2 cellular contexts compared by ENCODE assay signal in genomic region chr1:202093856-202094255, GRCh38.
TF ChIP-seq lines count a peak whose summit lies in the region.

No MANE protein-coding gene starts in this region.

TF ChIP-seq in IMR-90, 13 proteins besides CTCF, POLR2A, EP300 and RAD21:
- TF ChIP-seq, protein P1, sequence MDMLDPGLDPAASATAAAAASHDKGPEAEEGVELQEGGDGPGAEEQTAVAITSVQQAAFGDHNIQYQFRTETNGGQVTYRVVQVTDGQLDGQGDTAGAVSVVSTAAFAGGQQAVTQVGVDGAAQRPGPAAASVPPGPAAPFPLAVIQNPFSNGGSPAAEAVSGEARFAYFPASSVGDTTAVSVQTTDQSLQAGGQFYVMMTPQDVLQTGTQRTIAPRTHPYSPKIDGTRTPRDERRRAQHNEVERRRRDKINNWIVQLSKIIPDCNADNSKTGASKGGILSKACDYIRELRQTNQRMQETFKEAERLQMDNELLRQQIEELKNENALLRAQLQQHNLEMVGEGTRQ (IDR thresholded peaks at IDR 0.05; ENCODE audit: low read depth, low read length): no peak
- TF ChIP-seq CHD1 (IDR thresholded peaks at IDR 0.05; ENCODE audit: low read depth, low read length) (no peak), BHLHE40 (IDR thresholded peaks at IDR 0.05; ENCODE audit: low read depth, low read length) (no peak), MXI1 (IDR thresholded peaks at IDR 0.05; ENCODE audit: borderline replicate concordance, low read depth, low read length) (no peak), FOS (IDR thresholded peaks at IDR 0.05; ENCODE audit: low read depth, low read length) (no peak), RCOR1 (IDR thresholded peaks at IDR 0.05; ENCODE audit: insufficient replicate concordance, low read length) (no peak), RFX5 (IDR thresholded peaks at IDR 0.05; ENCODE audit: low read depth, low read length) (no peak)
- TF ChIP-seq, protein P2, sequence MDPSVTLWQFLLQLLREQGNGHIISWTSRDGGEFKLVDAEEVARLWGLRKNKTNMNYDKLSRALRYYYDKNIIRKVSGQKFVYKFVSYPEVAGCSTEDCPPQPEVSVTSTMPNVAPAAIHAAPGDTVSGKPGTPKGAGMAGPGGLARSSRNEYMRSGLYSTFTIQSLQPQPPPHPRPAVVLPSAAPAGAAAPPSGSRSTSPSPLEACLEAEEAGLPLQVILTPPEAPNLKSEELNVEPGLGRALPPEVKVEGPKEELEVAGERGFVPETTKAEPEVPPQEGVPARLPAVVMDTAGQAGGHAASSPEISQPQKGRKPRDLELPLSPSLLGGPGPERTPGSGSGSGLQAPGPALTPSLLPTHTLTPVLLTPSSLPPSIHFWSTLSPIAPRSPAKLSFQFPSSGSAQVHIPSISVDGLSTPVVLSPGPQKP (IDR thresholded peaks at IDR 0.05; ENCODE audit: borderline replicate concordance, low read depth, low read length): no peak

TF ChIP-seq in H1, 55 proteins besides CTCF, POLR2A, EP300 and RAD21:
- TF ChIP-seq RNF2 (IDR thresholded peaks at IDR 0.05; ENCODE audit: borderline replicate concordance, low read depth, low read length, missing control alignments, poor library complexity, severe bottlenecking): no peak
- TF ChIP-seq ZNF274 (IDR thresholded peaks at IDR 0.05; ENCODE audit: borderline replicate concordance, extremely low read depth, low read length): no peak
- TF ChIP-seq, protein P3, sequence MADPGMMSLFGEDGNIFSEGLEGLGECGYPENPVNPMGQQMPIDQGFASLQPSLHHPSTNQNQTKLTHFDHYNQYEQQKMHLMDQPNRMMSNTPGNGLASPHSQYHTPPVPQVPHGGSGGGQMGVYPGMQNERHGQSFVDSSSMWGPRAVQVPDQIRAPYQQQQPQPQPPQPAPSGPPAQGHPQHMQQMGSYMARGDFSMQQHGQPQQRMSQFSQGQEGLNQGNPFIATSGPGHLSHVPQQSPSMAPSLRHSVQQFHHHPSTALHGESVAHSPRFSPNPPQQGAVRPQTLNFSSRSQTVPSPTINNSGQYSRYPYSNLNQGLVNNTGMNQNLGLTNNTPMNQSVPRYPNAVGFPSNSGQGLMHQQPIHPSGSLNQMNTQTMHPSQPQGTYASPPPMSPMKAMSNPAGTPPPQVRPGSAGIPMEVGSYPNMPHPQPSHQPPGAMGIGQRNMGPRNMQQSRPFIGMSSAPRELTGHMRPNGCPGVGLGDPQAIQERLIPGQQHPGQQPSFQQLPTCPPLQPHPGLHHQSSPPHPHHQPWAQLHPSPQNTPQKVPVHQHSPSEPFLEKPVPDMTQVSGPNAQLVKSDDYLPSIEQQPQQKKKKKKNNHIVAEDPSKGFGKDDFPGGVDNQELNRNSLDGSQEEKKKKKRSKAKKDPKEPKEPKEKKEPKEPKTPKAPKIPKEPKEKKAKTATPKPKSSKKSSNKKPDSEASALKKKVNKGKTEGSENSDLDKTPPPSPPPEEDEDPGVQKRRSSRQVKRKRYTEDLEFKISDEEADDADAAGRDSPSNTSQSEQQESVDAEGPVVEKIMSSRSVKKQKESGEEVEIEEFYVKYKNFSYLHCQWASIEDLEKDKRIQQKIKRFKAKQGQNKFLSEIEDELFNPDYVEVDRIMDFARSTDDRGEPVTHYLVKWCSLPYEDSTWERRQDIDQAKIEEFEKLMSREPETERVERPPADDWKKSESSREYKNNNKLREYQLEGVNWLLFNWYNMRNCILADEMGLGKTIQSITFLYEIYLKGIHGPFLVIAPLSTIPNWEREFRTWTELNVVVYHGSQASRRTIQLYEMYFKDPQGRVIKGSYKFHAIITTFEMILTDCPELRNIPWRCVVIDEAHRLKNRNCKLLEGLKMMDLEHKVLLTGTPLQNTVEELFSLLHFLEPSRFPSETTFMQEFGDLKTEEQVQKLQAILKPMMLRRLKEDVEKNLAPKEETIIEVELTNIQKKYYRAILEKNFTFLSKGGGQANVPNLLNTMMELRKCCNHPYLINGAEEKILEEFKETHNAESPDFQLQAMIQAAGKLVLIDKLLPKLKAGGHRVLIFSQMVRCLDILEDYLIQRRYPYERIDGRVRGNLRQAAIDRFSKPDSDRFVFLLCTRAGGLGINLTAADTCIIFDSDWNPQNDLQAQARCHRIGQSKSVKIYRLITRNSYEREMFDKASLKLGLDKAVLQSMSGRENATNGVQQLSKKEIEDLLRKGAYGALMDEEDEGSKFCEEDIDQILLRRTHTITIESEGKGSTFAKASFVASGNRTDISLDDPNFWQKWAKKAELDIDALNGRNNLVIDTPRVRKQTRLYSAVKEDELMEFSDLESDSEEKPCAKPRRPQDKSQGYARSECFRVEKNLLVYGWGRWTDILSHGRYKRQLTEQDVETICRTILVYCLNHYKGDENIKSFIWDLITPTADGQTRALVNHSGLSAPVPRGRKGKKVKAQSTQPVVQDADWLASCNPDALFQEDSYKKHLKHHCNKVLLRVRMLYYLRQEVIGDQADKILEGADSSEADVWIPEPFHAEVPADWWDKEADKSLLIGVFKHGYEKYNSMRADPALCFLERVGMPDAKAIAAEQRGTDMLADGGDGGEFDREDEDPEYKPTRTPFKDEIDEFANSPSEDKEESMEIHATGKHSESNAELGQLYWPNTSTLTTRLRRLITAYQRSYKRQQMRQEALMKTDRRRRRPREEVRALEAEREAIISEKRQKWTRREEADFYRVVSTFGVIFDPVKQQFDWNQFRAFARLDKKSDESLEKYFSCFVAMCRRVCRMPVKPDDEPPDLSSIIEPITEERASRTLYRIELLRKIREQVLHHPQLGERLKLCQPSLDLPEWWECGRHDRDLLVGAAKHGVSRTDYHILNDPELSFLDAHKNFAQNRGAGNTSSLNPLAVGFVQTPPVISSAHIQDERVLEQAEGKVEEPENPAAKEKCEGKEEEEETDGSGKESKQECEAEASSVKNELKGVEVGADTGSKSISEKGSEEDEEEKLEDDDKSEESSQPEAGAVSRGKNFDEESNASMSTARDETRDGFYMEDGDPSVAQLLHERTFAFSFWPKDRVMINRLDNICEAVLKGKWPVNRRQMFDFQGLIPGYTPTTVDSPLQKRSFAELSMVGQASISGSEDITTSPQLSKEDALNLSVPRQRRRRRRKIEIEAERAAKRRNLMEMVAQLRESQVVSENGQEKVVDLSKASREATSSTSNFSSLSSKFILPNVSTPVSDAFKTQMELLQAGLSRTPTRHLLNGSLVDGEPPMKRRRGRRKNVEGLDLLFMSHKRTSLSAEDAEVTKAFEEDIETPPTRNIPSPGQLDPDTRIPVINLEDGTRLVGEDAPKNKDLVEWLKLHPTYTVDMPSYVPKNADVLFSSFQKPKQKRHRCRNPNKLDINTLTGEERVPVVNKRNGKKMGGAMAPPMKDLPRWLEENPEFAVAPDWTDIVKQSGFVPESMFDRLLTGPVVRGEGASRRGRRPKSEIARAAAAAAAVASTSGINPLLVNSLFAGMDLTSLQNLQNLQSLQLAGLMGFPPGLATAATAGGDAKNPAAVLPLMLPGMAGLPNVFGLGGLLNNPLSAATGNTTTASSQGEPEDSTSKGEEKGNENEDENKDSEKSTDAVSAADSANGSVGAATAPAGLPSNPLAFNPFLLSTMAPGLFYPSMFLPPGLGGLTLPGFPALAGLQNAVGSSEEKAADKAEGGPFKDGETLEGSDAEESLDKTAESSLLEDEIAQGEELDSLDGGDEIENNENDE (IDR thresholded peaks at IDR 0.05; ENCODE audit: insufficient replicate concordance, low read length): no peak
- no peak for TF ChIP-seq SAP30 (IDR thresholded peaks at IDR 0.05; ENCODE audit: insufficient read depth, insufficient replicate concordance, low read length)
- TF ChIP-seq, protein P1 (IDR thresholded peaks at IDR 0.05; ENCODE audit: low read length): no peak
- TF ChIP-seq, protein P4, sequence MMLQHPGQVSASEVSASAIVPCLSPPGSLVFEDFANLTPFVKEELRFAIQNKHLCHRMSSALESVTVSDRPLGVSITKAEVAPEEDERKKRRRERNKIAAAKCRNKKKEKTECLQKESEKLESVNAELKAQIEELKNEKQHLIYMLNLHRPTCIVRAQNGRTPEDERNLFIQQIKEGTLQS (IDR thresholded peaks at IDR 0.05; ENCODE audit: insufficient read depth, low read depth, low read length): no peak
- no peak for TF ChIP-seq HDAC6 (IDR thresholded peaks at IDR 0.05; ENCODE audit: low read depth, low read length)
- TF ChIP-seq RXRA (IDR thresholded peaks at IDR 0.05; ENCODE audit: insufficient read depth, low read depth, low read length): no peak
- no peak for TF ChIP-seq SIN3A (conservative IDR thresholded peaks at IDR 0.05 in 1 of 2, IDR thresholded peaks at IDR 0.05 in 1 of 2; ENCODE audit: low read depth in 1 of 2, low read length in 2 of 2)
